ENCODE assay signal across 9 cellular contexts in the genomic region with DNA sequence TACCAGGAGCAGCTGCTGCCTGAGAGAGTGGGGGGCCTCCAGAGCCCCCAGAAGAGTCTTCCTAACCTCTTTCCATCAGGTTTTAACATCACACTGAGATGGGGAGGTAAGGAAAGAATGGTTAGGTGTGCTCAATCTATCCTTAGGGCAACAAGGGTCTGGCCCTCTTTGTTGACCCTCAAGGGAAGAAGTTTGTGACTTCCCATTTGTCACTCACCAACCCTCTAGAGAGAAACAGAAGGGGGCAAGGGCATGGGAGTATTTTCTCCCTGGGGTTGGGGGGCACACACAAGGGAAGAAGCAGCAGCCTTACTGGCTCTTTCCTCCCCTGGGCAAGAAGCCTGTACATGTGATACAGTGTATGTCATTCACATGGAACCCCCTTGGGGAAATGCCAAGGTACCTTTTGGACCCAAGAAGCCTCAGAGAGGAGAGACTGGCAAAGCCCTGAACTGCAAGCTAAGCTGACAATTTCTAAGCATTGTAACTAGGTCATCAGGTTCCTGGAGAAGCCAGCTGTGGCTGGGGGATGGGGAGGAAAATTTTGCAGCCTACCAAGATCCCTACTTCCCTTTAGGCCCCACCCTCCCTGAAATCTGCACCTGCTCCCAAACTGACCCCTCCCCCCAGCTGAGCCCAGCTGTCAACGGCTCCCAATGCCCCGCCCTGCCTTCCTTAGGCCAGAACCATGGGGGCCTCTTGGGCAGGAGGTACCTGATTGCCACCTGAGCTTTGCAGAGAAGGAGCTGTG. TPM values are rescaled to one million over a fixed set of nuclear protein-coding genes. Genes with fewer than 3 reads are reported as not detected.
DNase-seq lines count a peak whose midpoint lies in the region; ATAC-seq and TF ChIP-seq lines count a peak whose summit lies in the region.
"Had no signal": no experiment of that assay in that cellular context is flagged by ENCODE, and none has a peak within 500 bp of the region (broad histone marks: within the 10 kb centered on the region; RNA-seq: fewer than 3 reads in every experiment).

No MANE protein-coding gene starts in this region.

- POLR2A ChIA-PET in MCF 10A (lab: Yijun Ruan, JAX), result interaction anchor here (0.5 to 11.4 kb wide), 8 partner anchors 10 to 103 kb away, joined by 3 to 491 read pairs (median 74); partner anchors contain the start of genes BCL2L1, ID1 and TPX2

- DNase-seq in GM12865 (ENCODE audit: low read depth) (peak; percentile 44), NCI-H2196 (lab: John Stamatoyannopoulos, UW; ENCODE audit: unreplicated experiment) (peak; percentile 94), MCF 10A (ENCODE audit: unreplicated experiment) (no peak), CD14-positive monocyte (ENCODE audit: low spot score) (no peak), activated gamma-delta T cell treated with Interleukin-2 at 50 U/mL for 16 hours (no peak)
- DNase-seq in activated effector memory CD4-positive, alpha-beta T cell treated with anti-CD3 and anti-CD28 coated beads, Interleukin-2, amount 50 U/mL, for 16 hours, result no peak

- CTCF ChIA-PET in MCF 10A (lab: Yijun Ruan, JAX), result interaction anchor here (0.6 to 21.5 kb wide), 6 partner anchors 9 to 127 kb away, joined by 3 to 429 read pairs (median 3); partner anchors contain the start of gene BCL2L1

- BruUV-seq in MCF 10A (replicated peaks; lab: Mats Ljungman, UMichigan), result no TSS peak

- no peaks in the 10 kb centered on the region for H3K9me3 Mint-ChIP-seq in MCF 10A (ENCODE audit: unreplicated experiment)
- H3K9me3 Mint-ChIP-seq in CD14-positive monocyte, result no peaks in the 10 kb centered on the region
- H3K9me3 Mint-ChIP-seq: activated naive CD4-positive, alpha-beta T cell treated with anti-CD3 and anti-CD28 coated beads, Interleukin-2, amount 50 U/mL, for 72 hours had no signal

- H3K27ac ChIP-seq in neutrophil, result peak overlapping the region; percentile 53

- peaks cover 65% of the 10 kb centered on the region for H3K4me1 Mint-ChIP-seq in MCF 10A (ENCODE audit: insufficient read depth, unreplicated experiment)
- H3K4me1 Mint-ChIP-seq in CD14-positive monocyte, result peaks cover 35% of the 10 kb centered on the region

- H3K9me3 ChIP-seq in neutrophil, result no peaks in the 10 kb centered on the region

- no peak overlapping the region for H3K4me3 ChIP-seq in GM12865 (ENCODE audit: low read depth, low read length)
- H3K4me3 ChIP-seq in neutrophil (ENCODE audit: low read depth in 1 of 2, low read length in 1 of 2), result no peak overlapping the region

- peaks cover 49 to 53% of the 10 kb centered on the region in 2 experiments for H3K4me1 ChIP-seq in neutrophil (ENCODE audit: control insufficient read depth in 1 of 2, insufficient read depth in 1 of 2, low read depth in 1 of 2, low read length in 1 of 2)

- intact Hi-C loops in MCF 10A (cut with micrococcal nuclease), result no loop called here
- intact Hi-C loops in CD14-positive monocyte (cut with micrococcal nuclease), result no loop called here

- peaks cover 62% of the 10 kb centered on the region for H3K36me3 Mint-ChIP-seq in MCF 10A (ENCODE audit: insufficient read depth, unreplicated experiment)
- peaks cover 51 to 70% of the 10 kb centered on the region in 2 donors for H3K36me3 Mint-ChIP-seq in CD14-positive monocyte

- H3K36me3 ChIP-seq in neutrophil, result peaks cover 44% of the 10 kb centered on the region

- no peak for ATAC-seq in HG03045 (IDR thresholded peaks at IDR 0.05; ENCODE audit: unreplicated experiment)

- no peak overlapping the region for H3K4me3 Mint-ChIP-seq in MCF 10A (ENCODE audit: unreplicated experiment)
- no peak overlapping the region for H3K4me3 Mint-ChIP-seq in CD14-positive monocyte

- H3K27me3 Mint-ChIP-seq in MCF 10A (ENCODE audit: insufficient read depth, unreplicated experiment) (no peaks in the 10 kb centered on the region), CD14-positive monocyte (ENCODE audit: low read depth in 3 of 3) (no peaks in the 10 kb centered on the region)

- no peak for TF ChIP-seq CTCF in GM12865 (IDR thresholded peaks at IDR 0.05; ENCODE audit: insufficient read depth, low read depth, low read length, missing control alignments)
- TF ChIP-seq CTCF in MCF 10A (IDR thresholded peaks at IDR 0.05; ENCODE audit: unreplicated experiment), result no peak
- TF ChIP-seq CTCF in neutrophil (IDR thresholded peaks at IDR 0.05), result no peak
- no peak for TF ChIP-seq CTCF in CD14-positive monocyte (IDR thresholded peaks at IDR 0.05)

- H3K27me3 ChIP-seq in neutrophil, result no peaks in the 10 kb centered on the region

- peak overlapping the region; percentile 77 for H3K27ac Mint-ChIP-seq in MCF 10A (ENCODE audit: low read depth, unreplicated experiment)
- H3K27ac Mint-ChIP-seq in CD14-positive monocyte, result peak overlapping the region in 2 of 7 donors; percentile 32 to 64

RNA-seq across cellular contexts. Expression of gene BCL2L1, which starts 14.5 kb away (rescaled TPM):
- 139 and 156 TPM in 2 replicates for total RNA-seq in MCF 10A (2022)
- polyA plus RNA-seq in CD14-positive monocyte, result 10 to 100 TPM; 12.4 to 14.3 TPM

RNA-seq across cellular contexts. Expression of gene TPX2, which starts 30.9 kb away (rescaled TPM):
- 45.3 and 79.6 TPM in 2 replicates for total RNA-seq in MCF 10A (2022)
- polyA plus RNA-seq in CD14-positive monocyte, result under 1 TPM in 1 of 2 donors, not detected in 1; 0.06 TPM

Comparison
In these comparisons a context has a peak if more than half of its experiments do, and no peak if none do; other contexts are left out.
1. DNase-seq: peak in GM12865 (single experiment) and NCI-H2196 (single experiment); none in MCF 10A (single experiment), CD14-positive monocyte (single experiment), activated effector memory CD4-positive, alpha-beta T cell treated with anti-CD3 and anti-CD28 coated beads, Interleukin-2, amount 50 U/mL, for 16 hours (single experiment) and activated gamma-delta T cell treated with Interleukin-2 at 50 U/mL for 16 hours (single experiment).